In the genomic region with DNA sequence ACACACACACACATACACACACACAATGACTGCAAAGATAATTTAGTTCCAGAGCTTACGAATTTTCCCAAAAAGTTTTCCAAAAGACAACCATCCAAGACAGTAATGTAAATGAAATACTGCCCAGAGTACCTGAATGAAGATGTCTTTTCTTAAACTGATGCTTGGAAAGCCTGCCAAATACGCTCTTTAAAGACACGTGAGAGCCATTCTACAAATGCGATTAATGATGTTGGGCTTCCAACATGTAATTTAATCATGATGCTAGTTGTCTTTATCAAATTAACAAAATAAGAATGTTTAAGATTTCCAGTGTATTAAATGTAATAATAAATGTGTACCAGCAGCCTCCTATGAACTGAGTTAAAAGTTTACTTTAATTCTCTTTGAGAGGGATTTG, we compare ENCODE assay signal across 8 cellular contexts.
"Had no signal": no experiment of that assay in that cellular context is flagged by ENCODE, and none has a peak within 500 bp of the region (broad histone marks: within the 10 kb centered on the region; RNA-seq: fewer than 3 reads in every experiment).

No MANE protein-coding gene starts in this region.

- FAIRE-seq: G401.6, GM12878, GM12891, GM12892, GM18507, GM19239 had no signal

- H3K4me3 ChIP-seq: GM12878 had no signal

- DNase-seq: GDM1, GF-D8 had no signal

- ATAC-seq: GM12878 had no signal
